18 cellular contexts compared by ENCODE assay signal in genomic region chr1:39776886-39777683, GRCh38. TPM values are rescaled to one million over a fixed set of nuclear protein-coding genes. Genes with fewer than 3 reads are reported as not detected.
DNase-seq lines count a peak whose midpoint lies in the region; ATAC-seq and TF ChIP-seq lines count a peak whose summit lies in the region.
"Had no signal": no experiment of that assay in that cellular context is flagged by ENCODE, and none has a peak within 500 bp of the region (broad histone marks: within the 10 kb centered on the region; RNA-seq: fewer than 3 reads in every experiment).

No MANE protein-coding gene starts in this region.

- H3K4me1 ChIP-seq in BLaER1 (peaks cover 59% of the 10 kb centered on the region), HEK293 (ENCODE audit: control insufficient read depth, insufficient read depth, low read length) (peaks cover 5% of the 10 kb centered on the region), spleen (peaks cover 0 to 4% (median 2%) of the 10 kb centered on the region in 6 donors), body of pancreas (peaks cover 5% of the 10 kb centered on the region)

- POLR2A ChIA-PET in HEK293 (lab: Yijun Ruan, JAX) = no interaction called here

- TF ChIP-seq POLR2A in spleen (IDR thresholded peaks at IDR 0.05) = no peak
- TF ChIP-seq POLR2A in body of pancreas (IDR thresholded peaks at IDR 0.05) = no peak

- no peaks in the 10 kb centered on the region for H4K20me1 ChIP-seq in BLaER1

- WGBS in spleen, 5 donors = 81 to 88% (median 84%) methylated on average over 8 to 9 of the region's 9 CpGs
- WGBS in body of pancreas, 2 donors = 79 to 80% methylated on average over 9 of the region's 9 CpGs

- CTCF ChIA-PET in HEK293 (lab: Yijun Ruan, JAX) = interaction anchor here (0.5 to 1.0 kb wide), 2 partner anchors 13 to 34 kb away, joined by 3 read pairs; no protein-coding TSS in a partner anchor

- H3K4me3 ChIP-seq in BLaER1 (no peak overlapping the region), HEK293 (ENCODE audit: low read depth, low read length) (no peak overlapping the region), spleen (no peak overlapping the region), body of pancreas (no peak overlapping the region)
- H3K4me3 ChIP-seq: SJSA1 had no signal

- peak overlapping the region; percentile 77 for H3K27ac ChIP-seq in BLaER1
- H3K27ac ChIP-seq in HEK293 (ENCODE audit: extremely low read depth, low read depth, low read length) = no peak overlapping the region
- H3K27ac ChIP-seq in spleen = peak overlapping the region in 2 of 8 donors; percentile 37 to 55
- no peak overlapping the region for H3K27ac ChIP-seq in body of pancreas
- H3K27ac ChIP-seq: SJSA1 had no signal

- H3K36me3 Mint-ChIP-seq in T-helper 2 cell treated with Interferon-gamma antibody and Interleukin-4, amounts not matched to agents 5 μg/mL and 100 μg/mL, for 36 hours (ENCODE audit: low read depth) = no peaks in the 10 kb centered on the region

- peak; percentile 26 for DNase-seq in SW480 (ENCODE audit: low spot score)
- DNase-seq in mesenteric fat pad (ENCODE audit: low spot score) = peak; percentile 60
- DNase-seq in spleen = no peak
- no peak for DNase-seq in body of pancreas
- DNase-seq in T-helper 2 cell treated with Interferon-gamma antibody and Interleukin-4, amounts not matched to agents 5 μg/mL and 100 μg/mL, for 36 hours (ENCODE audit: low spot score) = no peak
- DNase-seq: DND-41; HFFc6; Karpas-422; NCI-H1417; NCI-H187 treated with DMSO at 0.1 percent for 48 hours; NCI-H345; NCI-H526 treated with DMSO at 0.1 percent for 48 hours; NK-92 treated with Interleukin-12 subunit alpha and Interleukin-12 subunit beta, amount 100 ng/mL, for 24 hours had no signal

- peak overlapping the region; percentile 13; the same call in 1 of the 2 replicates for H3K9ac ChIP-seq in BLaER1

- H3K27ac Mint-ChIP-seq in T-helper 2 cell treated with Interferon-gamma antibody and Interleukin-4, amounts not matched to agents 5 μg/mL and 100 μg/mL, for 36 hours = no peak overlapping the region
- H3K27ac Mint-ChIP-seq: HFFc6 had no signal

- no peaks in the 10 kb centered on the region for H3K9me3 Mint-ChIP-seq in T-helper 2 cell treated with Interferon-gamma antibody and Interleukin-4, amounts not matched to agents 5 μg/mL and 100 μg/mL, for 36 hours
- H3K9me3 Mint-ChIP-seq: HFFc6 had no signal

- intact Hi-C loops in spleen (cut with DNase I; ENCODE audit: low total_unique reads) (no loop called here), body of pancreas (cut with DNase I) (no loop called here)

- no peaks in the 10 kb centered on the region for H3K9me3 ChIP-seq in BLaER1
- H3K9me3 ChIP-seq in HEK293 (ENCODE audit: control insufficient read depth, insufficient read depth, low read depth, low read length) = no peaks in the 10 kb centered on the region
- no peaks in the 10 kb centered on the region for H3K9me3 ChIP-seq in spleen
- no peaks in the 10 kb centered on the region for H3K9me3 ChIP-seq in body of pancreas

- H3K4me2 ChIP-seq in BLaER1 = peak overlapping the region; percentile 88

- no peaks in the 10 kb centered on the region for H3K36me3 ChIP-seq in BLaER1
- H3K36me3 ChIP-seq in HEK293 (ENCODE audit: control insufficient read depth in 2 of 2, insufficient read depth in 1 of 2, low read length in 2 of 2) = no peaks in the 10 kb centered on the region
- H3K36me3 ChIP-seq in spleen = no peaks in the 10 kb centered on the region
- H3K36me3 ChIP-seq in body of pancreas (replicated peaks in 1 of 2; ENCODE audit: insufficient read depth in 1 of 2, low read depth in 2 of 2) = no peaks in the 10 kb centered on the region
- H3K36me3 ChIP-seq: SJSA1 had no signal

- no peak overlapping the region for H3K4me3 Mint-ChIP-seq in T-helper 2 cell treated with Interferon-gamma antibody and Interleukin-4, amounts not matched to agents 5 μg/mL and 100 μg/mL, for 36 hours
- H3K4me3 Mint-ChIP-seq: HFFc6 had no signal

- peaks cover 2% of the 10 kb centered on the region for H3K4me1 Mint-ChIP-seq in T-helper 2 cell treated with Interferon-gamma antibody and Interleukin-4, amounts not matched to agents 5 μg/mL and 100 μg/mL, for 36 hours (ENCODE audit: low read depth)

- ATAC-seq in HG02884 (IDR thresholded peaks at IDR 0.05; ENCODE audit: unreplicated experiment) (no peak), body of pancreas (no peak)

- H3K27me3 ChIP-seq in BLaER1 (no peaks in the 10 kb centered on the region), spleen (replicated peaks in 1 of 7) (no peaks in the 10 kb centered on the region), body of pancreas (no peaks in the 10 kb centered on the region)

- TF ChIP-seq CTCF in HEK293 (tag by site-specific recombination; IDR thresholded peaks at IDR 0.05) (no peak), spleen (IDR thresholded peaks at IDR 0.05 in 8 of 11, conservative IDR thresholded peaks at IDR 0.05 in 3 of 11) (no peak), body of pancreas (IDR thresholded peaks at IDR 0.05) (no peak)

- peaks cover 4% of the 10 kb centered on the region for H3K27me3 Mint-ChIP-seq in T-helper 2 cell treated with Interferon-gamma antibody and Interleukin-4, amounts not matched to agents 5 μg/mL and 100 μg/mL, for 36 hours (ENCODE audit: low read depth)

TF ChIP-seq in HEK293, 187 proteins besides CTCF, POLR2A, EP300 and RAD21:
- TF ChIP-seq OSR2 (tag by site-specific recombination; IDR thresholded peaks at IDR 0.05) (peak; percentile 58), SCRT1 (tag by site-specific recombination; IDR thresholded peaks at IDR 0.05; ENCODE audit: borderline replicate concordance) (no peak), ZFHX2 (tag by site-specific recombination; conservative IDR thresholded peaks at IDR 0.05) (peak; percentile 68), EGR2 (tag by site-specific recombination; IDR thresholded peaks at IDR 0.05; ENCODE audit: low read depth) (peak; percentile 66), ZNF664 (tag by site-specific recombination; IDR thresholded peaks at IDR 0.05) (no peak), TCF7L2 (IDR thresholded peaks at IDR 0.05; ENCODE audit: borderline replicate concordance, low read depth, low read length) (no peak)
TF ChIP-seq in HEK293: peak in this region for 3.

RNA-seq across cellular contexts. Expression of gene OXCT2, which starts 5.9 kb away (rescaled TPM):
- total RNA-seq in mesenteric fat pad (0.87 TPM), spleen (1 to 10 TPM in 6 of 7 donors, under 1 TPM in 1; 0.42 to 3.8 (median 1.5) TPM), body of pancreas (1 to 10 TPM; 2.6 to 4.6 TPM)
- under 1 TPM; 0.35 to 0.99 (median 0.57) TPM for polyA plus RNA-seq in spleen
- total RNA-seq: A172 had no signal

RNA-seq across cellular contexts. Expression of gene BMP8B, which starts 11.6 kb away (rescaled TPM):
- total RNA-seq in mesenteric fat pad = 0.74 TPM
- 1 to 10 TPM in 5 of 7 donors, under 1 TPM in 2; 0.74 to 2.5 (median 1.3) TPM for total RNA-seq in spleen
- polyA plus RNA-seq in spleen = under 1 TPM; 0.08 to 0.90 (median 0.20) TPM
- 1 to 10 TPM; 2.3 to 5.4 TPM for total RNA-seq in body of pancreas
- total RNA-seq: HFFc6 had no signal

RNA-seq across cellular contexts. Expression of gene PPIE, which starts 38.4 kb away (rescaled TPM):
- total RNA-seq in mesenteric fat pad (28.2 TPM), spleen (10 to 100 TPM; 32.1 to 48.8 (median 40.6) TPM), body of pancreas (10 to 100 TPM; 25.9 to 33.6 TPM)
- 10 to 100 TPM; 35.7 to 53.2 (median 52.9) TPM for polyA plus RNA-seq in spleen

Comparison
In these comparisons a context has a peak if more than half of its experiments do, and no peak if none do; other contexts are left out.
1. DNase-seq: peak in SW480 (single experiment) and mesenteric fat pad (single experiment); none in spleen (single experiment), body of pancreas (0 of 4) and T-helper 2 cell treated with Interferon-gamma antibody and Interleukin-4, amounts not matched to agents 5 μg/mL and 100 μg/mL, for 36 hours (single experiment).